In genomic region chr3:366253-366652, GRCh38 we compare ENCODE assay signal across 8 cellular contexts.
DNase-seq lines count a peak whose midpoint lies in the region; ATAC-seq, FAIRE-seq and TF ChIP-seq lines count a peak whose summit lies in the region.
"Not testable (repeated sequence)": the region's sequence is repeated elsewhere in the genome, so short reads cannot be mapped to it uniquely, and the experiment has no call there.

No MANE protein-coding gene starts in this region.

- peak overlapping the region in 1 of 2 donors; percentile 58 for H3K27ac ChIP-seq in kidney (ENCODE audit: low read depth in 2 of 2, low read length in 2 of 2)

- intact Hi-C loops in kidney (cut with DNase I): not testable (repeated sequence)

- FAIRE-seq in GM18507 (lab: Jason Lieb, UNC): peak; percentile 71
- not testable (repeated sequence) for FAIRE-seq in kidney (lab: Jason Lieb, UNC)

- not testable (repeated sequence) for H3K36me3 ChIP-seq in kidney (ENCODE audit: control insufficient read depth in 1 of 2, insufficient read depth in 2 of 2, low read length in 2 of 2)

- H3K9me3 ChIP-seq in kidney (ENCODE audit: control insufficient read depth in 1 of 2, low read length in 2 of 2): not testable (repeated sequence)

- TF ChIP-seq CTCF in kidney (IDR thresholded peaks at IDR 0.05; ENCODE audit: borderline replicate concordance, extremely low read depth, insufficient read depth): not testable (repeated sequence)

- DNase-seq in GM18507 (ENCODE audit: extremely low spot score, insufficient read length, low read depth): not testable (repeated sequence)
- peak; percentile 27 for DNase-seq in kidney

- not testable (repeated sequence) for H3K9ac ChIP-seq in kidney (ENCODE audit: low read length in 2 of 2)

- ATAC-seq in GM18909 (IDR thresholded peaks at IDR 0.05; ENCODE audit: poor library complexity, unreplicated experiment) (peak; percentile 67), GM19463 (IDR thresholded peaks at IDR 0.05; ENCODE audit: unreplicated experiment) (peak; percentile 59), GM21619 (IDR thresholded peaks at IDR 0.05; ENCODE audit: unreplicated experiment) (peak; percentile 63), HG02798 (IDR thresholded peaks at IDR 0.05; ENCODE audit: poor library complexity, unreplicated experiment) (peak; percentile 45), HG03095 (IDR thresholded peaks at IDR 0.05; ENCODE audit: unreplicated experiment) (peak; percentile 42), HG03378 (IDR thresholded peaks at IDR 0.05; ENCODE audit: unreplicated experiment) (peak; percentile 40)

- H3K4me3 ChIP-seq in kidney (ENCODE audit: low read length in 2 of 2): not testable (repeated sequence)

- peaks cover 10 to 31% of the 10 kb centered on the region in 2 donors for H3K4me1 ChIP-seq in kidney (ENCODE audit: control insufficient read depth in 1 of 2, insufficient read depth in 1 of 2, low read depth in 1 of 2, low read length in 2 of 2)
